ENCODE assay signal across 9 cellular contexts in the genomic region with DNA sequence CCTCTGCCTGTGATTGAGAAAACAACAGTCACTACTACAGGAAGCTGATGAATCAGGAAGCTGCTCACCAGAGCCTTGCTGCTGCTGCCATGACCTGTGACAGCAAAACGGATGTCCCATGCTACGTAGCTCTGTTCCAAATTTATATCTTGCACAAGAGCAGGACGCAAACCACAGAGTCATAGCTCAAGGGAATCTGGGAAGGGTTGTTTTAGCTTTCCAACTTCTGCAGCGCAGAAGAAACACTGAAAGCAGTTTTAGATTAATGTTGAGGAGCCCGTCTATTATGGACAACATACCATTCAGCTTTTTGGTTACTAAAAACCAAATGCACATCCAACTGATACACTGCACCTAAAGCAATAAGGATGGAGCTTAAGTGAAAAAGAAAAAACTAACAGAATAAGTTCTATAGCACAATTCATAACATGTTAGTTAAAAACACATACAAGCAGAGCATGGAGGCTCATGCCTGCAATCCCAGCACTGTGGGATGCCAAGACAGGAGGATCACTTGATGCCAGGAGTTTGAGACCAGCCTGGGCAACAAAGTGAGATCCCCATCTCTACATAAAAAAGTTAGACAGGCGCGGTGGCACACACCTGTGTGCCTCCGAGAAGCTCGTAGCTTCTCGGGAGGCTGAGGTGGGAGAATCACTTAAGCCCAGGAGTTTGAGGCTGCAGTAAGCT. TPM values are rescaled to one million over a fixed set of nuclear protein-coding genes. Genes with fewer than 3 reads are reported as not detected.
A peak's percentile ranks its signal among the peaks of the same experiment; 100 is the strongest.
DNase-seq lines count a peak whose midpoint lies in the region; ATAC-seq and TF ChIP-seq lines count a peak whose summit lies in the region.
"Had no signal": no experiment of that assay in that cellular context is flagged by ENCODE, and none has a peak within 500 bp of the region (broad histone marks: within the 10 kb centered on the region; RNA-seq: fewer than 3 reads in every experiment).

No MANE protein-coding gene starts in this region.

- H3K9ac ChIP-seq in smooth muscle cell (ENCODE audit: low read depth), result no peak overlapping the region

- H3K27ac ChIP-seq in adrenal gland, result peak overlapping the region in 4 of 5 donors; percentile 30 to 66 (median 50)
- H3K27ac ChIP-seq in smooth muscle cell (ENCODE audit: low read depth), result peak overlapping the region; percentile 34

- peak; percentile 89 for DNase-seq in RKO (ENCODE audit: low spot score)
- DNase-seq in adrenal gland, result peak; percentile 58 to 93 (median 85)
- DNase-seq in hepatic stellate cell (ENCODE audit: low spot score), result peak; percentile 98
- no peak for DNase-seq in smooth muscle cell (lab: John Stamatoyannopoulos, UW; ENCODE audit: unreplicated experiment)
- no peak for DNase-seq in effector CD4-positive, alpha-beta T cell
- DNase-seq in DMS 273 (lab: John Stamatoyannopoulos, UW; ENCODE audit: unreplicated experiment), result no peak
- DNase-seq in NCI-H2107 treated with DMSO at 0.1 percent for 48 hours (lab: John Stamatoyannopoulos, UW; ENCODE audit: unreplicated experiment), result no peak

- no peaks in the 10 kb centered on the region for H3K79me2 ChIP-seq in smooth muscle cell (ENCODE audit: low read depth)

- peak overlapping the region; percentile 11 for H2AFZ ChIP-seq in smooth muscle cell (ENCODE audit: low read depth)

- intact Hi-C loops in adrenal gland (cut with DNase I), result no loop called here

- TF ChIP-seq CTCF in adrenal gland (IDR thresholded peaks at IDR 0.05) (no peak), smooth muscle cell (IDR thresholded peaks at IDR 0.05; ENCODE audit: borderline replicate concordance, insufficient read depth, poor library complexity, severe bottlenecking) (no peak)

- no peaks in the 10 kb centered on the region for H3K36me3 ChIP-seq in adrenal gland (replicated peaks in 1 of 2)
- no peaks in the 10 kb centered on the region for H3K36me3 ChIP-seq in smooth muscle cell (ENCODE audit: low read depth)

- H3K4me3 ChIP-seq in adrenal gland (no peak overlapping the region), smooth muscle cell (no peak overlapping the region)

- no peaks in the 10 kb centered on the region for H4K20me1 ChIP-seq in smooth muscle cell (ENCODE audit: low read depth)

- WGBS in adrenal gland, 4 donors, result 49 to 56% (median 56%) methylated on average over 10 of the region's 10 CpGs
- WGBS in smooth muscle cell (ENCODE audit: low lambda C conversion rate), result 62% methylated on average over 10 of the region's 10 CpGs

- H3F3A ChIP-seq in smooth muscle cell (ENCODE audit: low read depth), result peaks cover 7% of the 10 kb centered on the region

- H3K9me3 ChIP-seq in adrenal gland (replicated peaks in 1 of 3) (no peaks in the 10 kb centered on the region), smooth muscle cell (replicated peaks; ENCODE audit: low read depth) (no peaks in the 10 kb centered on the region)

- peak overlapping the region; percentile 22 for H3K4me2 ChIP-seq in smooth muscle cell

- H3K4me1 ChIP-seq in adrenal gland (replicated peaks in 1 of 2) (peaks cover 0 to 10% of the 10 kb centered on the region in 2 donors), smooth muscle cell (ENCODE audit: low read depth) (no peaks in the 10 kb centered on the region)

- no peak for TF ChIP-seq POLR2A in adrenal gland (IDR thresholded peaks at IDR 0.05)

- peak; percentile 51 for ATAC-seq in GM18907 (IDR thresholded peaks at IDR 0.05; ENCODE audit: unreplicated experiment)

- H3K27me3 ChIP-seq in adrenal gland (no peaks in the 10 kb centered on the region), smooth muscle cell (ENCODE audit: low read depth) (no peaks in the 10 kb centered on the region)

RNA-seq across cellular contexts. Expression of a gene that starts 1.7 kb away (rescaled TPM):
- under 1 TPM in 1 of 8 donors, not detected in 7; 0.41 TPM for total RNA-seq in adrenal gland
- under 1 TPM in 1 of 3 donors, not detected in 2; 0.24 TPM for polyA plus RNA-seq in adrenal gland
- total RNA-seq in smooth muscle cell, result 0.04 TPM in 1 of 2 replicates, not detected in the other
- 0.89 and 1.3 TPM in 2 replicates for polyA plus RNA-seq in smooth muscle cell
- total RNA-seq: T-helper 2 cell treated with Interferon-gamma antibody and Interleukin-4, amounts not matched to agents 100 ng/mL and 5 ng/mL, for 36 hours had no signal

RNA-seq across cellular contexts. Expression of a gene that starts 21.1 kb away (rescaled TPM):
- total RNA-seq in adrenal gland (100 to 1,000 TPM in 1 of 8 donors, 10 to 100 TPM in 7; 33.6 to 117 (median 52.4) TPM), smooth muscle cell (10.3 and 10.4 TPM in 2 replicates)
- polyA plus RNA-seq in adrenal gland (10 to 100 TPM in 2 of 3 donors, 1 to 10 TPM in 1; 7.8 to 29.4 (median 27.6) TPM), smooth muscle cell (7.3 and 8.4 TPM in 2 replicates)
- total RNA-seq: T-helper 2 cell treated with Interferon-gamma antibody and Interleukin-4, amounts not matched to agents 100 ng/mL and 5 ng/mL, for 36 hours had no signal

RNA-seq across cellular contexts. Expression of a gene that starts 37.6 kb away (rescaled TPM):
- total RNA-seq in adrenal gland, result under 1 TPM in 7 of 8 donors, not detected in 1; 0.23 to 0.32 (median 0.26) TPM
- polyA plus RNA-seq in adrenal gland, result under 1 TPM; 0.04 to 0.17 (median 0.16) TPM
- 2.3 and 2.7 TPM in 2 replicates for total RNA-seq in smooth muscle cell
- 1.1 TPM in 2 replicates for polyA plus RNA-seq in smooth muscle cell

Comparison
In these comparisons a context has a peak if more than half of its experiments do, and no peak if none do; other contexts are left out.
1. DNase-seq: peak in RKO (single experiment), adrenal gland (7 of 7) and hepatic stellate cell (single experiment); none in smooth muscle cell (single experiment), effector CD4-positive, alpha-beta T cell (single experiment), DMS 273 (single experiment) and NCI-H2107 treated with DMSO at 0.1 percent for 48 hours (single experiment).